In the genomic region with DNA sequence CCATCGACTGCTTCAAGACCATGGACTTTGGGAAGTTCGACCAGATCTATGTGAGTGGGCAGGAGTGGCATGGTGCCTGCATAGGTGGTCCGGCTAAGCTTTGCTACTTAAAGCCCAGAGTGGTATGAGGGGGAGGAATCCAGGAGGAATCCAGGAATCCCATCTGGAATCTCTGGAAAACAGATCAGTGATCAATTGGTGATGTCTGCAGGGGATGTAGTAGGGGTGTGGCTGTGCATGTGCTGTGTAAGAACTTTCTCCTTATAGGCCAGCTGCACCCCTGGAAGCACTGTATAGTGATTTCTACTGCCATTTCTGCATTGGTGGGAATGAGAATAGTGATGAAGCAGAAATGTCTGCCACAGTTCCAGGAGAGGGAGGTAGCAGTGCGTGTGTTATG, we compare ENCODE assay signal across 2 cellular contexts.
TF ChIP-seq lines count a peak whose summit lies in the region.

No MANE protein-coding gene starts in this region.

TF ChIP-seq in HEK293, 187 proteins besides CTCF, POLR2A, EP300 and RAD21:
- TF ChIP-seq ZNF23 (tag by site-specific recombination; IDR thresholded peaks at IDR 0.05; ENCODE audit: borderline replicate concordance) (peak; percentile 83; the same call in 1 of the 2 replicates), ZNF311 (tag by site-specific recombination; IDR thresholded peaks at IDR 0.05; ENCODE audit: borderline replicate concordance) (no peak), ZNF10 (tag by site-specific recombination; IDR thresholded peaks at IDR 0.05) (no peak), ZNF394 (tag by site-specific recombination; IDR thresholded peaks at IDR 0.05; ENCODE audit: borderline replicate concordance) (no peak), SP7 (tag by site-specific recombination; IDR thresholded peaks at IDR 0.05) (no peak), ZNF239 (tag by site-specific recombination; IDR thresholded peaks at IDR 0.05) (no peak), ZNF132 (tag by site-specific recombination; IDR thresholded peaks at IDR 0.05; ENCODE audit: borderline replicate concordance) (no peak), ZBTB17 (tag by site-specific recombination; IDR thresholded peaks at IDR 0.05) (peak; percentile 67), ZIC2 (tag by site-specific recombination; IDR thresholded peaks at IDR 0.05) (no peak), MYNN (tag by site-specific recombination; IDR thresholded peaks at IDR 0.05; ENCODE audit: borderline replicate concordance) (no peak), ZNF302 (tag by site-specific recombination; IDR thresholded peaks at IDR 0.05; ENCODE audit: low read depth) (no peak)
- TF ChIP-seq, protein P1, sequence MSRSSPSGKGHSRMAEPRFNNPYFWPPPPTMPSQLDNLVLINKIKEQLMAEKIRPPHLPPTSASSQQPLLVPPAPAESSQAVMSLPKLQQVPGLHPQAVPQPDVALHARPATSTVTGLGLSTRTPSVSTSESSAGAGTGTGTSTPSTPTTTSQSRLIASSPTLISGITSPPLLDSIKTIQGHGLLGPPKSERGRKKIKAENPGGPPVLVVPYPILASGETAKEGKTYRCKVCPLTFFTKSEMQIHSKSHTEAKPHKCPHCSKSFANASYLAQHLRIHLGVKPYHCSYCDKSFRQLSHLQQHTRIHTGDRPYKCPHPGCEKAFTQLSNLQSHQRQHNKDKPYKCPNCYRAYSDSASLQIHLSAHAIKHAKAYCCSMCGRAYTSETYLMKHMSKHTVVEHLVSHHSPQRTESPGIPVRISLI (tag by site-specific recombination; IDR thresholded peaks at IDR 0.05) = no peak
- TF ChIP-seq, protein P2, sequence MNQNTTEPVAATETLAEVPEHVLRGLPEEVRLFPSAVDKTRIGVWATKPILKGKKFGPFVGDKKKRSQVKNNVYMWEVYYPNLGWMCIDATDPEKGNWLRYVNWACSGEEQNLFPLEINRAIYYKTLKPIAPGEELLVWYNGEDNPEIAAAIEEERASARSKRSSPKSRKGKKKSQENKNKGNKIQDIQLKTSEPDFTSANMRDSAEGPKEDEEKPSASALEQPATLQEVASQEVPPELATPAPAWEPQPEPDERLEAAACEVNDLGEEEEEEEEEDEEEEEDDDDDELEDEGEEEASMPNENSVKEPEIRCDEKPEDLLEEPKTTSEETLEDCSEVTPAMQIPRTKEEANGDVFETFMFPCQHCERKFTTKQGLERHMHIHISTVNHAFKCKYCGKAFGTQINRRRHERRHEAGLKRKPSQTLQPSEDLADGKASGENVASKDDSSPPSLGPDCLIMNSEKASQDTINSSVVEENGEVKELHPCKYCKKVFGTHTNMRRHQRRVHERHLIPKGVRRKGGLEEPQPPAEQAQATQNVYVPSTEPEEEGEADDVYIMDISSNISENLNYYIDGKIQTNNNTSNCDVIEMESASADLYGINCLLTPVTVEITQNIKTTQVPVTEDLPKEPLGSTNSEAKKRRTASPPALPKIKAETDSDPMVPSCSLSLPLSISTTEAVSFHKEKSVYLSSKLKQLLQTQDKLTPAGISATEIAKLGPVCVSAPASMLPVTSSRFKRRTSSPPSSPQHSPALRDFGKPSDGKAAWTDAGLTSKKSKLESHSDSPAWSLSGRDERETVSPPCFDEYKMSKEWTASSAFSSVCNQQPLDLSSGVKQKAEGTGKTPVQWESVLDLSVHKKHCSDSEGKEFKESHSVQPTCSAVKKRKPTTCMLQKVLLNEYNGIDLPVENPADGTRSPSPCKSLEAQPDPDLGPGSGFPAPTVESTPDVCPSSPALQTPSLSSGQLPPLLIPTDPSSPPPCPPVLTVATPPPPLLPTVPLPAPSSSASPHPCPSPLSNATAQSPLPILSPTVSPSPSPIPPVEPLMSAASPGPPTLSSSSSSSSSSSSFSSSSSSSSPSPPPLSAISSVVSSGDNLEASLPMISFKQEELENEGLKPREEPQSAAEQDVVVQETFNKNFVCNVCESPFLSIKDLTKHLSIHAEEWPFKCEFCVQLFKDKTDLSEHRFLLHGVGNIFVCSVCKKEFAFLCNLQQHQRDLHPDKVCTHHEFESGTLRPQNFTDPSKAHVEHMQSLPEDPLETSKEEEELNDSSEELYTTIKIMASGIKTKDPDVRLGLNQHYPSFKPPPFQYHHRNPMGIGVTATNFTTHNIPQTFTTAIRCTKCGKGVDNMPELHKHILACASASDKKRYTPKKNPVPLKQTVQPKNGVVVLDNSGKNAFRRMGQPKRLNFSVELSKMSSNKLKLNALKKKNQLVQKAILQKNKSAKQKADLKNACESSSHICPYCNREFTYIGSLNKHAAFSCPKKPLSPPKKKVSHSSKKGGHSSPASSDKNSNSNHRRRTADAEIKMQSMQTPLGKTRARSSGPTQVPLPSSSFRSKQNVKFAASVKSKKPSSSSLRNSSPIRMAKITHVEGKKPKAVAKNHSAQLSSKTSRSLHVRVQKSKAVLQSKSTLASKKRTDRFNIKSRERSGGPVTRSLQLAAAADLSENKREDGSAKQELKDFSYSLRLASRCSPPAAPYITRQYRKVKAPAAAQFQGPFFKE (tag by site-specific recombination; IDR thresholded peaks at IDR 0.05; ENCODE audit: borderline replicate concordance) = no peak
- TF ChIP-seq, protein P3, sequence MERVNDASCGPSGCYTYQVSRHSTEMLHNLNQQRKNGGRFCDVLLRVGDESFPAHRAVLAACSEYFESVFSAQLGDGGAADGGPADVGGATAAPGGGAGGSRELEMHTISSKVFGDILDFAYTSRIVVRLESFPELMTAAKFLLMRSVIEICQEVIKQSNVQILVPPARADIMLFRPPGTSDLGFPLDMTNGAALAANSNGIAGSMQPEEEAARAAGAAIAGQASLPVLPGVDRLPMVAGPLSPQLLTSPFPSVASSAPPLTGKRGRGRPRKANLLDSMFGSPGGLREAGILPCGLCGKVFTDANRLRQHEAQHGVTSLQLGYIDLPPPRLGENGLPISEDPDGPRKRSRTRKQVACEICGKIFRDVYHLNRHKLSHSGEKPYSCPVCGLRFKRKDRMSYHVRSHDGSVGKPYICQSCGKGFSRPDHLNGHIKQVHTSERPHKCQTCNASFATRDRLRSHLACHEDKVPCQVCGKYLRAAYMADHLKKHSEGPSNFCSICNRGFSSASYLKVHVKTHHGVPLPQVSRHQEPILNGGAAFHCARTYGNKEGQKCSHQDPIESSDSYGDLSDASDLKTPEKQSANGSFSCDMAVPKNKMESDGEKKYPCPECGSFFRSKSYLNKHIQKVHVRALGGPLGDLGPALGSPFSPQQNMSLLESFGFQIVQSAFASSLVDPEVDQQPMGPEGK (tag by site-specific recombination; IDR thresholded peaks at IDR 0.05) = no peak

TF ChIP-seq in K562, 482 proteins besides CTCF, POLR2A, EP300 and RAD21:
- TF ChIP-seq ZBTB17 (CRISPR knock-in tag; IDR thresholded peaks at IDR 0.05) (peak; percentile 95), ZNF23 (CRISPR knock-in tag; IDR thresholded peaks at IDR 0.05) (peak; percentile 88)
- TF ChIP-seq, protein P4, sequence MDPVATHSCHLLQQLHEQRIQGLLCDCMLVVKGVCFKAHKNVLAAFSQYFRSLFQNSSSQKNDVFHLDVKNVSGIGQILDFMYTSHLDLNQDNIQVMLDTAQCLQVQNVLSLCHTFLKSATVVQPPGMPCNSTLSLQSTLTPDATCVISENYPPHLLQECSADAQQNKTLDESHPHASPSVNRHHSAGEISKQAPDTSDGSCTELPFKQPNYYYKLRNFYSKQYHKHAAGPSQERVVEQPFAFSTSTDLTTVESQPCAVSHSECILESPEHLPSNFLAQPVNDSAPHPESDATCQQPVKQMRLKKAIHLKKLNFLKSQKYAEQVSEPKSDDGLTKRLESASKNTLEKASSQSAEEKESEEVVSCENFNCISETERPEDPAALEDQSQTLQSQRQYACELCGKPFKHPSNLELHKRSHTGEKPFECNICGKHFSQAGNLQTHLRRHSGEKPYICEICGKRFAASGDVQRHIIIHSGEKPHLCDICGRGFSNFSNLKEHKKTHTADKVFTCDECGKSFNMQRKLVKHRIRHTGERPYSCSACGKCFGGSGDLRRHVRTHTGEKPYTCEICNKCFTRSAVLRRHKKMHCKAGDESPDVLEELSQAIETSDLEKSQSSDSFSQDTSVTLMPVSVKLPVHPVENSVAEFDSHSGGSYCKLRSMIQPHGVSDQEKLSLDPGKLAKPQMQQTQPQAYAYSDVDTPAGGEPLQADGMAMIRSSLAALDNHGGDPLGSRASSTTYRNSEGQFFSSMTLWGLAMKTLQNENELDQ (CRISPR knock-in tag; IDR thresholded peaks at IDR 0.05; ENCODE audit: borderline replicate concordance) = no peak
- TF ChIP-seq, protein P5, sequence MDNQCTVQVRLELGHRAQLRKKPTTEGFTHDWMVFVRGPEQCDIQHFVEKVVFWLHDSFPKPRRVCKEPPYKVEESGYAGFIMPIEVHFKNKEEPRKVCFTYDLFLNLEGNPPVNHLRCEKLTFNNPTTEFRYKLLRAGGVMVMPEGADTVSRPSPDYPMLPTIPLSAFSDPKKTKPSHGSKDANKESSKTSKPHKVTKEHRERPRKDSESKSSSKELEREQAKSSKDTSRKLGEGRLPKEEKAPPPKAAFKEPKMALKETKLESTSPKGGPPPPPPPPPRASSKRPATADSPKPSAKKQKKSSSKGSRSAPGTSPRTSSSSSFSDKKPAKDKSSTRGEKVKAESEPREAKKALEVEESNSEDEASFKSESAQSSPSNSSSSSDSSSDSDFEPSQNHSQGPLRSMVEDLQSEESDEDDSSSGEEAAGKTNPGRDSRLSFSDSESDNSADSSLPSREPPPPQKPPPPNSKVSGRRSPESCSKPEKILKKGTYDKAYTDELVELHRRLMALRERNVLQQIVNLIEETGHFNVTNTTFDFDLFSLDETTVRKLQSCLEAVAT (IDR thresholded peaks at IDR 0.05) = peak in 1 of 2 experiments; percentile 56; a peak in 1 of 4 replicates
TF ChIP-seq in K562: peak in this region for 3.
